ENCODE assay signal across 9 cellular contexts in the genomic region with DNA sequence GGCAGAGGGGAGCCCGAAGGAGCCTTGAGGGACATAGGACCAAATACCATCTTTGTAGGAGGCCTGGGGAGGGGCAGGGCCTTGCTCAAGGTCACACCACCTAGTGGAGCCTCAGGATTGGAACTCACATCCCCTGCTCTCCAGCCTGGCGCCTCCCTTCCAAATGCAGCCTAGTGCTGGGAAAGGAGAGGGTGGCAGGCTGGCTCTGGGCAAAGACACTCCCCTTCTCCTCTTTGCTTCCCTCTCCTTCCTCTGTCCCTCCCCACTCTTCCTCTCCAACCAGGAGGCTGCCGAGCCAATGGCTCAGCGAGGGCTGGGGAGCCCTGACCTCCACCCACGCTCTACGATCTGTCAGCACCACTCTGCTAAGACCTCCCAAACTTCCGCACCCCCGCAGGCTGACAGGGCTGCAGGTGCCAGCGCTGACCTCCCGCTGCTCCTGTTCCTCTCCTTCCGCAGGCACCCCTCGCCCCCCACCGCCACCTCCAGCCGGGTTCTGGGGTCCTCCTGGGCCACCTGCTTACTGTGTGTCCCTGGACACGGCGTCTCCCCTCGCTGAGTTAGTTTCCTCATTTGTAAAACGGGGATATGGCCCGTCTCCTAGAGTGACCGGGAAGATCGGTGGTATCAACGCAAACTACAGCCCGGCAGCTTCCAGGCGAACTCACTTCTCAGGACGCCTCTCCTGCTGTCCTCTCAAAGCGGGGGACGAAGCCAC. TPM values are rescaled to one million over a fixed set of nuclear protein-coding genes. Genes with fewer than 3 reads are reported as not detected.
DNase-seq lines count a peak whose midpoint lies in the region; ATAC-seq and TF ChIP-seq lines count a peak whose summit lies in the region.
"Had no signal": no experiment of that assay in that cellular context is flagged by ENCODE, and none has a peak within 500 bp of the region (broad histone marks: within the 10 kb centered on the region; RNA-seq: fewer than 3 reads in every experiment).

No MANE protein-coding gene starts in this region.

- no peaks in the 10 kb centered on the region for H3K9me3 ChIP-seq in cardiac muscle cell (ENCODE audit: low read depth)
- H3K9me3 ChIP-seq in parathyroid adenoma (ENCODE audit: control insufficient read depth, low read length) = no peaks in the 10 kb centered on the region

- CTCF ChIA-PET in activated CD8-positive, alpha-beta T cell treated with anti-CD3 and anti-CD28 coated beads for 36 hours (lab: Charles Lee) = interaction anchor here (1.2 kb wide), 1 partner anchor 425 kb away, joined by 3 read pairs; no protein-coding TSS in a partner anchor

- intact Hi-C loops in natural killer cell (cut with micrococcal nuclease) = no loop called here
- intact Hi-C loops in activated CD8-positive, alpha-beta T cell treated with anti-CD3 and anti-CD28 coated beads for 36 hours (cut with micrococcal nuclease) = no loop called here

- peak overlapping the region; percentile 35 for H3K4me3 ChIP-seq in cardiac muscle cell
- peak overlapping the region; percentile 58 for H3K4me3 ChIP-seq in parathyroid adenoma (ENCODE audit: low read depth, low read length)

- H3K27ac ChIP-seq in cardiac muscle cell (peak overlapping the region; percentile 58), parathyroid adenoma (no peak overlapping the region), foreskin keratinocyte (no peak overlapping the region)
- H3K27ac ChIP-seq: epithelial cell of prostate had no signal

- H3K4me1 Mint-ChIP-seq in natural killer cell = peaks cover 7 to 18% of the 10 kb centered on the region in 2 donors
- peaks cover 10 to 14% of the 10 kb centered on the region in 2 donors for H3K4me1 Mint-ChIP-seq in natural killer cell treated with Interleukin-12 subunit alpha and Interleukin-12 subunit beta and Interleukin-15 and Interleukin-18, amount 100 ng/mL, for 72 hours (ENCODE audit: low read depth in 2 of 2)
- peaks cover 26% of the 10 kb centered on the region for H3K4me1 Mint-ChIP-seq in activated CD8-positive, alpha-beta T cell treated with anti-CD3 and anti-CD28 coated beads for 36 hours (ENCODE audit: low read depth)

- peaks cover 8 to 29% of the 10 kb centered on the region in 2 donors for H3K27me3 Mint-ChIP-seq in natural killer cell (ENCODE audit: low read depth in 2 of 2)
- H3K27me3 Mint-ChIP-seq in natural killer cell treated with Interleukin-12 subunit alpha and Interleukin-12 subunit beta and Interleukin-15 and Interleukin-18, amount 100 ng/mL, for 72 hours = peaks cover 9 to 14% of the 10 kb centered on the region in 2 donors
- peaks cover 22% of the 10 kb centered on the region for H3K27me3 Mint-ChIP-seq in activated CD8-positive, alpha-beta T cell treated with anti-CD3 and anti-CD28 coated beads for 36 hours

- H3K27ac Mint-ChIP-seq in natural killer cell = no peak overlapping the region
- no peak overlapping the region for H3K27ac Mint-ChIP-seq in natural killer cell treated with Interleukin-12 subunit alpha and Interleukin-12 subunit beta and Interleukin-15 and Interleukin-18, amount 100 ng/mL, for 72 hours
- no peak overlapping the region for H3K27ac Mint-ChIP-seq in activated CD8-positive, alpha-beta T cell treated with anti-CD3 and anti-CD28 coated beads for 36 hours

- H3K36me3 Mint-ChIP-seq in natural killer cell = no peaks in the 10 kb centered on the region
- H3K36me3 Mint-ChIP-seq in natural killer cell treated with Interleukin-12 subunit alpha and Interleukin-12 subunit beta and Interleukin-15 and Interleukin-18, amount 100 ng/mL, for 72 hours = no peaks in the 10 kb centered on the region
- H3K36me3 Mint-ChIP-seq in activated CD8-positive, alpha-beta T cell treated with anti-CD3 and anti-CD28 coated beads for 36 hours (ENCODE audit: low read depth) = peaks cover 2% of the 10 kb centered on the region

- peak overlapping the region; percentile 80 for H2AFZ ChIP-seq in parathyroid adenoma

- H3K27me3 ChIP-seq in cardiac muscle cell (no peaks in the 10 kb centered on the region), parathyroid adenoma (ENCODE audit: control insufficient read depth, insufficient read depth, low read length) (no peaks in the 10 kb centered on the region), foreskin keratinocyte (no peaks in the 10 kb centered on the region)

- no peaks in the 10 kb centered on the region for H3K79me2 ChIP-seq in parathyroid adenoma

- peak overlapping the region; percentile 40 for H3K4me3 Mint-ChIP-seq in natural killer cell
- H3K4me3 Mint-ChIP-seq in natural killer cell treated with Interleukin-12 subunit alpha and Interleukin-12 subunit beta and Interleukin-15 and Interleukin-18, amount 100 ng/mL, for 72 hours = no peak overlapping the region
- peak overlapping the region; percentile 43 for H3K4me3 Mint-ChIP-seq in activated CD8-positive, alpha-beta T cell treated with anti-CD3 and anti-CD28 coated beads for 36 hours

- DNase-seq in natural killer cell = no peak
- DNase-seq in natural killer cell treated with Interleukin-12 subunit alpha and Interleukin-12 subunit beta and Interleukin-15 and Interleukin-18, amount 100 ng/mL, for 72 hours (ENCODE audit: low spot score) = no peak
- DNase-seq in activated CD8-positive, alpha-beta T cell treated with anti-CD3 and anti-CD28 coated beads for 36 hours = no peak
- DNase-seq in cardiac muscle cell (ENCODE audit: low read depth in 1 of 2, low spot score in 1 of 2) = peak; percentile 74 to 76
- DNase-seq in foreskin keratinocyte = no peak
- no peak for DNase-seq in NOMO-1 treated with DMSO at 0.1 percent for 48 hours (lab: John Stamatoyannopoulos, UW; ENCODE audit: unreplicated experiment)
- DNase-seq in SKM-1 (lab: John Stamatoyannopoulos, UW; ENCODE audit: unreplicated experiment) = no peak

- POLR2A ChIA-PET in activated CD8-positive, alpha-beta T cell treated with anti-CD3 and anti-CD28 coated beads for 36 hours (lab: Charles Lee) = no interaction called here

- peak in 2 of 3 donors; percentile 16 to 21 for ATAC-seq in natural killer cell
- ATAC-seq in natural killer cell treated with Interleukin-12 subunit alpha and Interleukin-12 subunit beta and Interleukin-15 and Interleukin-18, amount 100 ng/mL, for 72 hours = no peak
- ATAC-seq in activated CD8-positive, alpha-beta T cell treated with anti-CD3 and anti-CD28 coated beads for 36 hours = no peak
- no peak for ATAC-seq in foreskin keratinocyte

- H3K9me3 Mint-ChIP-seq in natural killer cell = no peaks in the 10 kb centered on the region
- no peaks in the 10 kb centered on the region for H3K9me3 Mint-ChIP-seq in natural killer cell treated with Interleukin-12 subunit alpha and Interleukin-12 subunit beta and Interleukin-15 and Interleukin-18, amount 100 ng/mL, for 72 hours
- no peaks in the 10 kb centered on the region for H3K9me3 Mint-ChIP-seq in activated CD8-positive, alpha-beta T cell treated with anti-CD3 and anti-CD28 coated beads for 36 hours

- H3K4me1 ChIP-seq in cardiac muscle cell (ENCODE audit: low read depth) (peaks cover 17% of the 10 kb centered on the region), parathyroid adenoma (peaks cover 9% of the 10 kb centered on the region), foreskin keratinocyte (peaks cover 19% of the 10 kb centered on the region)

- TF ChIP-seq CTCF in natural killer cell (IDR thresholded peaks at IDR 0.05) (no peak), cardiac muscle cell (IDR thresholded peaks at IDR 0.05; ENCODE audit: low read depth, low read length) (no peak), parathyroid adenoma (IDR thresholded peaks at IDR 0.05) (no peak), foreskin keratinocyte (conservative IDR thresholded peaks at IDR 0.05) (no peak)
- no peak for TF ChIP-seq CTCF in activated CD8-positive, alpha-beta T cell treated with anti-CD3 and anti-CD28 coated beads for 36 hours (IDR thresholded peaks at IDR 0.05)

- no peaks in the 10 kb centered on the region for H3K36me3 ChIP-seq in cardiac muscle cell
- no peaks in the 10 kb centered on the region for H3K36me3 ChIP-seq in parathyroid adenoma (ENCODE audit: control insufficient read depth, insufficient read depth, low read length)

- peak overlapping the region; percentile 87 for H3K4me2 ChIP-seq in parathyroid adenoma (ENCODE audit: low read length)

- H3K9ac ChIP-seq in parathyroid adenoma = no peak overlapping the region

RNA-seq across cellular contexts. Expression of a gene that starts 52.9 kb away (rescaled TPM):
- total RNA-seq in natural killer cell (not detected), cardiac muscle cell (1.8 and 2.5 TPM in 2 replicates), foreskin keratinocyte (not detected in 2 replicates)
- total RNA-seq in natural killer cell treated with Interleukin-12 subunit alpha and Interleukin-12 subunit beta and Interleukin-15 and Interleukin-18, amount 100 ng/mL, for 72 hours = not detected
- not detected for total RNA-seq in activated CD8-positive, alpha-beta T cell treated with anti-CD3 and anti-CD28 coated beads for 36 hours
- polyA plus RNA-seq in cardiac muscle cell (2.9 and 4.3 TPM in 2 replicates), foreskin keratinocyte (not detected in 2 replicates)

RNA-seq across cellular contexts. Expression of a gene that starts 58.0 kb away (rescaled TPM):
- 10 to 100 TPM; 17.1 to 23.5 (median 17.1) TPM for total RNA-seq in natural killer cell
- 10 to 100 TPM; 28.9 to 63.1 TPM for total RNA-seq in natural killer cell treated with Interleukin-12 subunit alpha and Interleukin-12 subunit beta and Interleukin-15 and Interleukin-18, amount 100 ng/mL, for 72 hours
- total RNA-seq in activated CD8-positive, alpha-beta T cell treated with anti-CD3 and anti-CD28 coated beads for 36 hours = 10 to 100 TPM; 69.5 to 74.4 TPM
- 35.2 and 36.1 TPM in 2 replicates for total RNA-seq in cardiac muscle cell
- 77.6 and 86.0 TPM in 2 replicates for polyA plus RNA-seq in cardiac muscle cell
- total RNA-seq in foreskin keratinocyte = 64.2 and 70.9 TPM in 2 replicates
- 130 and 132 TPM in 2 replicates for polyA plus RNA-seq in foreskin keratinocyte

Comparison
In these comparisons a context has a peak if more than half of its experiments do, and no peak if none do; other contexts are left out.
1. ATAC-seq: peak in natural killer cell (2 of 3); none in natural killer cell treated with Interleukin-12 subunit alpha and Interleukin-12 subunit beta and Interleukin-15 and Interleukin-18, amount 100 ng/mL, for 72 hours (0 of 2), activated CD8-positive, alpha-beta T cell treated with anti-CD3 and anti-CD28 coated beads for 36 hours (single experiment) and foreskin keratinocyte (single experiment).
2. DNase-seq: peak in cardiac muscle cell (2 of 2); none in natural killer cell (single experiment), natural killer cell treated with Interleukin-12 subunit alpha and Interleukin-12 subunit beta and Interleukin-15 and Interleukin-18, amount 100 ng/mL, for 72 hours (single experiment), activated CD8-positive, alpha-beta T cell treated with anti-CD3 and anti-CD28 coated beads for 36 hours (single experiment), foreskin keratinocyte (0 of 2), NOMO-1 treated with DMSO at 0.1 percent for 48 hours (single experiment) and SKM-1 (single experiment).